In the genomic region with DNA sequence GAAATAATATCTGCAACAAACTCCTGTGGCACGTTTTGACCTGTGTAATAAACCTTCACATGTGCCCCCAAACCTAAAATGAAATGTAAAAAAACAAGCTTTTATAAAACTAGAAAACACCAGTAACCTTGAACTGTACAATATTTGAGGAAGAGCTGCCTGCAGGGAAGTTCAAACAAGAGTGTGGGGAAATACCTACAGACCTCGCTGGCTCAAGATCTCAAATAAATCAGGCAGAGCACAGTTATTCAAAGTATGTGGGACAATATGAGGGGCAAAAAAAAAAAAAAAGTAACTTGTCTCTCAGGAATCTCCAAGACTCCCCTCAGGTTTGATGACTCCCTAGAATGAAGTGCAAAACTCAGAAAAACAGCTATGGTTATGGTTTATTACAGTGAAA, we compare ENCODE assay signal across 1 cellular context.
TF ChIP-seq lines count a peak whose summit lies in the region.

No MANE protein-coding gene starts in this region.

TF ChIP-seq in HepG2, 621 proteins besides CTCF, POLR2A, EP300 and RAD21 (continued from another document and continues in another):
- TF ChIP-seq, protein P1, sequence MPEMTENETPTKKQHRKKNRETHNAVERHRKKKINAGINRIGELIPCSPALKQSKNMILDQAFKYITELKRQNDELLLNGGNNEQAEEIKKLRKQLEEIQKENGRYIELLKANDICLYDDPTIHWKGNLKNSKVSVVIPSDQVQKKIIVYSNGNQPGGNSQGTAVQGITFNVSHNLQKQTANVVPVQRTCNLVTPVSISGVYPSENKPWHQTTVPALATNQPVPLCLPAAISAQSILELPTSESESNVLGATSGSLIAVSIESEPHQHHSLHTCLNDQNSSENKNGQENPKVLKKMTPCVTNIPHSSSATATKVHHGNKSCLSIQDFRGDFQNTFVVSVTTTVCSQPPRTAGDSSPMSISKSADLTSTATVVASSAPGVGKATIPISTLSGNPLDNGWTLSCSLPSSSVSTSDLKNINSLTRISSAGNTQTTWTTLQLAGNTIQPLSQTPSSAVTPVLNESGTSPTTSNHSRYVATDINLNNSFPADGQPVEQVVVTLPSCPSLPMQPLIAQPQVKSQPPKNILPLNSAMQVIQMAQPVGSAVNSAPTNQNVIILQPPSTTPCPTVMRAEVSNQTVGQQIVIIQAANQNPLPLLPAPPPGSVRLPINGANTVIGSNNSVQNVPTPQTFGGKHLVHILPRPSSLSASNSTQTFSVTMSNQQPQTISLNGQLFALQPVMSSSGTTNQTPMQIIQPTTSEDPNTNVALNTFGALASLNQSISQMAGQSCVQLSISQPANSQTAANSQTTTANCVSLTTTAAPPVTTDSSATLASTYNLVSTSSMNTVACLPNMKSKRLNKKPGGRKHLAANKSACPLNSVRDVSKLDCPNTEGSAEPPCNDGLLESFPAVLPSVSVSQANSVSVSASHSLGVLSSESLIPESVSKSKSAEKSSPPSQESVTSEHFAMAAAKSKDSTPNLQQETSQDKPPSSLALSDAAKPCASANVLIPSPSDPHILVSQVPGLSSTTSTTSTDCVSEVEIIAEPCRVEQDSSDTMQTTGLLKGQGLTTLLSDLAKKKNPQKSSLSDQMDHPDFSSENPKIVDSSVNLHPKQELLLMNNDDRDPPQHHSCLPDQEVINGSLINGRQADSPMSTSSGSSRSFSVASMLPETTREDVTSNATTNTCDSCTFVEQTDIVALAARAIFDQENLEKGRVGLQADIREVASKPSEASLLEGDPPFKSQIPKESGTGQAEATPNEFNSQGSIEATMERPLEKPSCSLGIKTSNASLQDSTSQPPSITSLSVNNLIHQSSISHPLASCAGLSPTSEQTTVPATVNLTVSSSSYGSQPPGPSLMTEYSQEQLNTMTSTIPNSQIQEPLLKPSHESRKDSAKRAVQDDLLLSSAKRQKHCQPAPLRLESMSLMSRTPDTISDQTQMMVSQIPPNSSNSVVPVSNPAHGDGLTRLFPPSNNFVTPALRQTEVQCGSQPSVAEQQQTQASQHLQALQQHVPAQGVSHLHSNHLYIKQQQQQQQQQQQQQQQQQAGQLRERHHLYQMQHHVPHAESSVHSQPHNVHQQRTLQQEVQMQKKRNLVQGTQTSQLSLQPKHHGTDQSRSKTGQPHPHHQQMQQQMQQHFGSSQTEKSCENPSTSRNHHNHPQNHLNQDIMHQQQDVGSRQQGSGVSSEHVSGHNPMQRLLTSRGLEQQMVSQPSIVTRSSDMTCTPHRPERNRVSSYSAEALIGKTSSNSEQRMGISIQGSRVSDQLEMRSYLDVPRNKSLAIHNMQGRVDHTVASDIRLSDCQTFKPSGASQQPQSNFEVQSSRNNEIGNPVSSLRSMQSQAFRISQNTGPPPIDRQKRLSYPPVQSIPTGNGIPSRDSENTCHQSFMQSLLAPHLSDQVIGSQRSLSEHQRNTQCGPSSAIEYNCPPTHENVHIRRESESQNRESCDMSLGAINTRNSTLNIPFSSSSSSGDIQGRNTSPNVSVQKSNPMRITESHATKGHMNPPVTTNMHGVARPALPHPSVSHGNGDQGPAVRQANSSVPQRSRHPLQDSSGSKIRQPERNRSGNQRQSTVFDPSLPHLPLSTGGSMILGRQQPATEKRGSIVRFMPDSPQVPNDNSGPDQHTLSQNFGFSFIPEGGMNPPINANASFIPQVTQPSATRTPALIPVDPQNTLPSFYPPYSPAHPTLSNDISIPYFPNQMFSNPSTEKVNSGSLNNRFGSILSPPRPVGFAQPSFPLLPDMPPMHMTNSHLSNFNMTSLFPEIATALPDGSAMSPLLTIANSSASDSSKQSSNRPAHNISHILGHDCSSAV (CRISPR knock-in tag; IDR thresholded peaks at IDR 0.05; ENCODE audit: borderline replicate concordance), result no peak
- TF ChIP-seq NFIC (IDR thresholded peaks at IDR 0.05; ENCODE audit: low read length) (0 out of 2 replicates have a peak, but pooled peaks have one; percentile 44), FOXP1 (IDR thresholded peaks at IDR 0.05) (no peak), FOXP1 (CRISPR knock-in tag; IDR thresholded peaks at IDR 0.05) (peak; percentile 17; the same call in 1 of the 2 replicates), TCF7 (IDR thresholded peaks at IDR 0.05; ENCODE audit: low read depth) (peak; percentile 42; the same call in 1 of the 2 replicates), ARID4A (CRISPR knock-in tag; IDR thresholded peaks at IDR 0.05; ENCODE audit: borderline replicate concordance) (no peak), GFI1 (CRISPR knock-in tag; IDR thresholded peaks at IDR 0.05; ENCODE audit: borderline replicate concordance) (0 out of 2 replicates have a peak, but pooled peaks have one; percentile 23), GATAD2A (CRISPR knock-in tag; IDR thresholded peaks at IDR 0.05) (peak; percentile 25; the same call in 1 of the 2 replicates), HDAC2 (CRISPR knock-in tag; IDR thresholded peaks at IDR 0.05) (peak; percentile 38), CEBPG (CRISPR knock-in tag; IDR thresholded peaks at IDR 0.05) (peak; percentile 24; the same call in 1 of the 2 replicates), MAZ (IDR thresholded peaks at IDR 0.05; ENCODE audit: borderline replicate concordance, low read depth, low read length) (no peak), MAZ (CRISPR knock-in tag; IDR thresholded peaks at IDR 0.05; ENCODE audit: low read depth) (no peak), ARID3A (IDR thresholded peaks at IDR 0.05; ENCODE audit: low read depth, low read length) (peak; percentile 38; the same call in 1 of the 2 replicates), RXRB (CRISPR knock-in tag; IDR thresholded peaks at IDR 0.05; ENCODE audit: borderline replicate concordance) (peak; percentile 16; the same call in 1 of the 2 replicates), CREB1 (IDR thresholded peaks at IDR 0.05) (no peak), CREB1 (CRISPR knock-in tag; IDR thresholded peaks at IDR 0.05) (0 out of 2 replicates have a peak, but pooled peaks have one; percentile 31), BCL6 (CRISPR knock-in tag; IDR thresholded peaks at IDR 0.05) (peak; percentile 66), TEAD3 (CRISPR knock-in tag; optimal IDR thresholded peaks at IDR 0.05; ENCODE audit: borderline replicate concordance) (peak; percentile 65), CHD4 (IDR thresholded peaks at IDR 0.05; ENCODE audit: borderline replicate concordance, low read length) (no peak), SOX13 (IDR thresholded peaks at IDR 0.05) (no peak), SOX13 (CRISPR knock-in tag; conservative IDR thresholded peaks at IDR 0.05 in 1 of 2, IDR thresholded peaks at IDR 0.05 in 1 of 2) (peak in 1 of 2 experiments; percentile 20; a peak in 2 of 4 replicates), MED1 (CRISPR knock-in tag; IDR thresholded peaks at IDR 0.05) (no peak), KLF13 (CRISPR knock-in tag; IDR thresholded peaks at IDR 0.05) (no peak), AKNA (CRISPR knock-in tag; IDR thresholded peaks at IDR 0.05; ENCODE audit: borderline replicate concordance) (no peak)
- TF ChIP-seq, protein P2, sequence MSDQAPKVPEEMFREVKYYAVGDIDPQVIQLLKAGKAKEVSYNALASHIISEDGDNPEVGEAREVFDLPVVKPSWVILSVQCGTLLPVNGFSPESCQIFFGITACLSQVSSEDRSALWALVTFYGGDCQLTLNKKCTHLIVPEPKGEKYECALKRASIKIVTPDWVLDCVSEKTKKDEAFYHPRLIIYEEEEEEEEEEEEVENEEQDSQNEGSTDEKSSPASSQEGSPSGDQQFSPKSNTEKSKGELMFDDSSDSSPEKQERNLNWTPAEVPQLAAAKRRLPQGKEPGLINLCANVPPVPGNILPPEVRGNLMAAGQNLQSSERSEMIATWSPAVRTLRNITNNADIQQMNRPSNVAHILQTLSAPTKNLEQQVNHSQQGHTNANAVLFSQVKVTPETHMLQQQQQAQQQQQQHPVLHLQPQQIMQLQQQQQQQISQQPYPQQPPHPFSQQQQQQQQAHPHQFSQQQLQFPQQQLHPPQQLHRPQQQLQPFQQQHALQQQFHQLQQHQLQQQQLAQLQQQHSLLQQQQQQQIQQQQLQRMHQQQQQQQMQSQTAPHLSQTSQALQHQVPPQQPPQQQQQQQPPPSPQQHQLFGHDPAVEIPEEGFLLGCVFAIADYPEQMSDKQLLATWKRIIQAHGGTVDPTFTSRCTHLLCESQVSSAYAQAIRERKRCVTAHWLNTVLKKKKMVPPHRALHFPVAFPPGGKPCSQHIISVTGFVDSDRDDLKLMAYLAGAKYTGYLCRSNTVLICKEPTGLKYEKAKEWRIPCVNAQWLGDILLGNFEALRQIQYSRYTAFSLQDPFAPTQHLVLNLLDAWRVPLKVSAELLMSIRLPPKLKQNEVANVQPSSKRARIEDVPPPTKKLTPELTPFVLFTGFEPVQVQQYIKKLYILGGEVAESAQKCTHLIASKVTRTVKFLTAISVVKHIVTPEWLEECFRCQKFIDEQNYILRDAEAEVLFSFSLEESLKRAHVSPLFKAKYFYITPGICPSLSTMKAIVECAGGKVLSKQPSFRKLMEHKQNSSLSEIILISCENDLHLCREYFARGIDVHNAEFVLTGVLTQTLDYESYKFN (CRISPR knock-in tag; conservative IDR thresholded peaks at IDR 0.05), result peak; percentile 46; the same call in 1 of the 2 replicates
